Comparison of ENCODE assay signal across 10 cellular contexts in genomic region chr3:49119439-49119838, GRCh38. TPM values are rescaled to one million over a fixed set of nuclear protein-coding genes. Genes with fewer than 3 reads are reported as not detected.
A peak's percentile ranks its signal among the peaks of the same experiment; 100 is the strongest.
DNase-seq lines count a peak whose midpoint lies in the region; ATAC-seq, FAIRE-seq and TF ChIP-seq lines count a peak whose summit lies in the region.
"Had no signal": no experiment of that assay in that cellular context is flagged by ENCODE, and none has a peak within 500 bp of the region (broad histone marks: within the 10 kb centered on the region; RNA-seq: fewer than 3 reads in every experiment).

No MANE protein-coding gene starts in this region.

- no peak for FAIRE-seq in bronchial epithelial cell (lab: Jason Lieb, UNC)
- FAIRE-seq: islet of Langerhans had no signal

- no peaks in the 10 kb centered on the region for H3K27me3 ChIP-seq in bronchial epithelial cell (ENCODE audit: control insufficient read depth, insufficient read depth, low read length)

- ATAC-seq in HG03159 (IDR thresholded peaks at IDR 0.05; ENCODE audit: unreplicated experiment) (no peak), GM18873 (IDR thresholded peaks at IDR 0.05; ENCODE audit: low FRiP score, unreplicated experiment) (no peak)

- TF ChIP-seq CTCF in bronchial epithelial cell (IDR thresholded peaks at IDR 0.05; ENCODE audit: insufficient read depth, low read length, severe bottlenecking), result no peak

- DNase-seq in AG08396 (ENCODE audit: low spot score), result peak; percentile 81
- no peak for DNase-seq in Jurkat, Clone E6-1 (ENCODE audit: low read depth, low spot score)
- DNase-seq in bronchial epithelial cell (ENCODE audit: low read depth), result peak; percentile 15
- peak; percentile 32 for DNase-seq in myocyte (ENCODE audit: low read depth)
- no peak for DNase-seq in cerebellum (ENCODE audit: low spot score)
- DNase-seq in NCI-H345 (lab: John Stamatoyannopoulos, UW), result no peak
- DNase-seq: NCI-H524 had no signal

- H3K4me3 ChIP-seq in Jurkat, Clone E6-1 (ENCODE audit: low read length), result peak overlapping the region; percentile 94
- peak overlapping the region; percentile 95 for H3K4me3 ChIP-seq in bronchial epithelial cell (ENCODE audit: low read depth, low read length)

- H3K36me3 ChIP-seq in bronchial epithelial cell (ENCODE audit: control insufficient read depth, insufficient read depth, low read length), result peaks cover 53% of the 10 kb centered on the region

RNA-seq across cellular contexts. Expression of gene USP19, which starts 1.2 kb away (rescaled TPM):
- 47.8 TPM for polyA plus RNA-seq in Jurkat, Clone E6-1 (2012; ENCODE audit: insufficient read depth, insufficient read length)
- total RNA-seq in bronchial epithelial cell (39.5 and 44.4 TPM in 2 replicates), myocyte (66.1 and 74.5 TPM in 2 replicates), cerebellum (35.7 TPM)
- 44.0 TPM for polyA plus RNA-seq in myocyte (2012)

RNA-seq across cellular contexts. Expression of gene LAMB2, which starts 13.4 kb away (rescaled TPM):
- not detected for polyA plus RNA-seq in Jurkat, Clone E6-1 (2012; ENCODE audit: insufficient read depth, insufficient read length)
- total RNA-seq in bronchial epithelial cell, result 174 and 189 TPM in 2 replicates
- total RNA-seq in myocyte, result 632 and 641 TPM in 2 replicates
- polyA plus RNA-seq in myocyte (2012), result 721 TPM
- 79.4 TPM for total RNA-seq in cerebellum

RNA-seq across cellular contexts. Expression of gene QARS1, which starts 14.9 kb away (rescaled TPM):
- 337 TPM for polyA plus RNA-seq in Jurkat, Clone E6-1 (2012; ENCODE audit: insufficient read depth, insufficient read length)
- total RNA-seq in bronchial epithelial cell (138 and 232 TPM in 2 replicates), myocyte (131 and 190 TPM in 2 replicates), cerebellum (150 TPM)
- polyA plus RNA-seq in myocyte (2012), result 198 TPM

RNA-seq across cellular contexts. Expression of gene QRICH1, which starts 25.6 kb away (rescaled TPM):
- 96.1 TPM for polyA plus RNA-seq in Jurkat, Clone E6-1 (2012; ENCODE audit: insufficient read depth, insufficient read length)
- total RNA-seq in bronchial epithelial cell (39.2 and 52.0 TPM in 2 replicates), myocyte (57.4 and 73.0 TPM in 2 replicates), cerebellum (66.5 TPM)
- 36.7 TPM for polyA plus RNA-seq in myocyte (2012)

RNA-seq across cellular contexts. Expression of gene CCDC71, which starts 46.7 kb away (rescaled TPM):
- 28.9 TPM for polyA plus RNA-seq in Jurkat, Clone E6-1 (2012; ENCODE audit: insufficient read depth, insufficient read length)
- total RNA-seq in bronchial epithelial cell, result 19.1 and 19.5 TPM in 2 replicates
- 34.3 and 35.0 TPM in 2 replicates for total RNA-seq in myocyte
- 22.5 TPM for polyA plus RNA-seq in myocyte (2012)
- 14.4 TPM for total RNA-seq in cerebellum

Comparison
In these comparisons a context has a peak if more than half of its experiments do, and no peak if none do; other contexts are left out.
1. DNase-seq: peak in AG08396 (single experiment), bronchial epithelial cell (single experiment) and myocyte (single experiment); none in Jurkat, Clone E6-1 (single experiment), cerebellum (single experiment) and NCI-H345 (single experiment).